11 cellular contexts compared by ENCODE assay signal in the genomic region with DNA sequence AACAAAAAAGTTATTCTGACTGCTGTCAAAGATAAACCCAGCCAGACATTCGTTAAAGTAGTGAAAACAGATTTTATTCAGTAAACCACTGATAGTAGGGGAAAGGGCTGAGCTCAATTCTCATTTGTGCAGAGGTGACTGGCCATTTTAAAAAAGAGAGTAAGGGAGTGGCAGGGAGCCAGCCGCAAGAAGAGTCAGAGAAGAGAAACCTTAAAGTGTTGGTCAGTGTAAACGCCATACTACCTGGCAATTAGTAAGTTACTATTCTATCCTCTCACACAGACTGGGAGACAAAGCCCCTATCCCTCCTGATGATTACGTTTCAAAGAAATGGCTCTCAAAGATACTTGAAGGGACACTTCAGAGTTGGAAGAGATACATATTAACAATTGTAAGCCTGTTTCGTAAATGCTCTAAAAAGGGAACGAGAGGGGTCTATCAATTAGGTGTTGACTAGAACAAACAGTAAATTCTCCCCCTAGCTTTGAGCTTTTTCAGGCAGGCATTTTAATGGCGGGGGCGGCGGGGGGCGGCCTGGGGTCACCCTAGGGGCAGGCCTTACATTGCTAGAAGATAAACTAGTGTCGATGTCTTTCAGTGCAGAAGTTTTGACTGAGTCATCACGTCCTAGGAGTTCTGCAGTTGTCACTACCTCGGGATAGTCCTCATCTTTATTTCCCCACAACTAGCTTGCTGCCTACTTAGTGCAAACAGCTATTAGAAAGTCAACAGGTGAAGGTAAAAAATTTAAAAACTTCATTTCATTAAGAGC. TPM values are rescaled to one million over a fixed set of nuclear protein-coding genes. Genes with fewer than 3 reads are reported as not detected.
DNase-seq lines count a peak whose midpoint lies in the region; ATAC-seq and TF ChIP-seq lines count a peak whose summit lies in the region.
"Had no signal": no experiment of that assay in that cellular context is flagged by ENCODE, and none has a peak within 500 bp of the region (broad histone marks: within the 10 kb centered on the region; RNA-seq: fewer than 3 reads in every experiment).

No MANE protein-coding gene starts in this region.

- H3K27ac ChIP-seq in left ventricle myocardium inferior (replicated peaks), result peak overlapping the region; percentile 99
- H3K27ac ChIP-seq in hepatocyte, result peak overlapping the region; percentile 90
- no peak overlapping the region for H3K27ac ChIP-seq in upper lobe of right lung

- H3K9me3 Mint-ChIP-seq in activated B cell treated with CpG ODN at 0.5 μM for 24 hours, result no peaks in the 10 kb centered on the region

- DNase-seq in left ventricle myocardium inferior (no peak), cardiac septum (ENCODE audit: low spot score) (no peak), activated B cell treated with CpG ODN at 0.5 μM for 24 hours (no peak), hepatocyte (ENCODE audit: low spot score) (peak; percentile 13), upper lobe of right lung (no peak)
- DNase-seq: body of pancreas, GDM1, NCI-H345 had no signal

- no peak overlapping the region for H3K27ac Mint-ChIP-seq in activated B cell treated with CpG ODN at 0.5 μM for 24 hours

- H3K36me3 Mint-ChIP-seq in activated B cell treated with CpG ODN at 0.5 μM for 24 hours (ENCODE audit: low read depth), result peaks cover 25% of the 10 kb centered on the region

- intact Hi-C loops in left ventricle myocardium inferior (cut with micrococcal nuclease) (no loop called here), cardiac septum (cut with DNase I) (loop anchor here (5.0 kb wide), 1 partner anchor 115 kb away; a partner anchor contains a TSS), activated B cell treated with CpG ODN at 0.5 μM for 24 hours (cut with micrococcal nuclease) (loop anchor here (5.0 kb wide), 1 partner anchor 1795 kb away; a partner anchor contains a TSS), upper lobe of right lung (cut with DNase I) (no loop called here)

- peaks cover 12% of the 10 kb centered on the region for H4K20me1 ChIP-seq in hepatocyte (ENCODE audit: insufficient read depth, poor library complexity, severe bottlenecking)

- no peaks in the 10 kb centered on the region for H3K27me3 Mint-ChIP-seq in activated B cell treated with CpG ODN at 0.5 μM for 24 hours

- H3K36me3 ChIP-seq in left ventricle myocardium inferior (peaks cover 15% of the 10 kb centered on the region), hepatocyte (replicated peaks; ENCODE audit: insufficient read depth, low read depth) (no peaks in the 10 kb centered on the region), upper lobe of right lung (peaks cover 4% of the 10 kb centered on the region)

- no peaks in the 10 kb centered on the region for H3K9me2 ChIP-seq in hepatocyte (replicated peaks; ENCODE audit: insufficient read depth)

- CTCF ChIA-PET in activated B cell treated with CpG ODN at 0.5 μM for 24 hours (lab: Charles Lee), result no interaction called here

- no peak for TF ChIP-seq CTCF in left ventricle myocardium inferior (IDR thresholded peaks at IDR 0.05; ENCODE audit: borderline replicate concordance)
- TF ChIP-seq CTCF in activated B cell treated with CpG ODN at 0.5 μM for 24 hours (IDR thresholded peaks at IDR 0.05), result no peak
- no peak for TF ChIP-seq CTCF in hepatocyte (IDR thresholded peaks at IDR 0.05; ENCODE audit: poor library complexity)
- TF ChIP-seq CTCF in upper lobe of right lung (IDR thresholded peaks at IDR 0.05), result no peak

- ATAC-seq in activated B cell treated with CpG ODN at 0.5 μM for 24 hours (ENCODE audit: low read depth), result no peak
- ATAC-seq in upper lobe of right lung, result no peak
- ATAC-seq in GM21529 (IDR thresholded peaks at IDR 0.05; ENCODE audit: unreplicated experiment), result no peak
- ATAC-seq in GM21576 (IDR thresholded peaks at IDR 0.05; ENCODE audit: unreplicated experiment), result no peak
- ATAC-seq in GM21367 (IDR thresholded peaks at IDR 0.05; ENCODE audit: unreplicated experiment), result no peak
- ATAC-seq: body of pancreas had no signal

- POLR2A ChIA-PET in activated B cell treated with CpG ODN at 0.5 μM for 24 hours (lab: Charles Lee), result no interaction called here

- peak overlapping the region; percentile 90 for H3K4me2 ChIP-seq in hepatocyte

- H3K4me3 Mint-ChIP-seq in activated B cell treated with CpG ODN at 0.5 μM for 24 hours, result peak overlapping the region; percentile 99

- peaks cover 45% of the 10 kb centered on the region for H3K4me1 Mint-ChIP-seq in activated B cell treated with CpG ODN at 0.5 μM for 24 hours

- 55% methylated on average over 13 of the region's 13 CpGs for WGBS in hepatocyte (ENCODE audit: low lambda C conversion rate, missing lambda C conversion rate)

- peaks cover 80% of the 10 kb centered on the region for H3K4me1 ChIP-seq in left ventricle myocardium inferior
- H3K4me1 ChIP-seq in hepatocyte (ENCODE audit: insufficient read depth), result peaks cover 30% of the 10 kb centered on the region
- H3K4me1 ChIP-seq in upper lobe of right lung, result peaks cover 41% of the 10 kb centered on the region

- no peak overlapping the region for H2AFZ ChIP-seq in hepatocyte

- no peaks in the 10 kb centered on the region for H3K9me3 ChIP-seq in left ventricle myocardium inferior (replicated peaks)
- no peaks in the 10 kb centered on the region for H3K9me3 ChIP-seq in hepatocyte (ENCODE audit: low read depth)
- H3K9me3 ChIP-seq in upper lobe of right lung, result no peaks in the 10 kb centered on the region
- H3K9me3 ChIP-seq: body of pancreas had no signal

- peak overlapping the region; percentile 87 for H3K4me3 ChIP-seq in left ventricle myocardium inferior
- H3K4me3 ChIP-seq in hepatocyte, result peak overlapping the region; percentile 40
- peak overlapping the region; percentile 86 for H3K4me3 ChIP-seq in upper lobe of right lung

- peaks cover 86% of the 10 kb centered on the region for H3K79me2 ChIP-seq in hepatocyte

- H3K27me3 ChIP-seq in left ventricle myocardium inferior (ENCODE audit: low read depth) (no peaks in the 10 kb centered on the region), hepatocyte (no peaks in the 10 kb centered on the region), upper lobe of right lung (no peaks in the 10 kb centered on the region)
- H3K27me3 ChIP-seq: body of pancreas had no signal

RNA-seq across cellular contexts. Expression of a gene that starts 1.8 kb away (rescaled TPM):
- 185 TPM for total RNA-seq in left ventricle myocardium inferior
- 178 TPM for total RNA-seq in cardiac septum
- total RNA-seq in activated B cell treated with CpG ODN at 0.5 μM for 24 hours, result 27.8 and 29.4 TPM in 2 replicates
- total RNA-seq in hepatocyte, result 86.7 and 95.5 TPM in 2 replicates
- 132 and 145 TPM in 2 replicates for polyA plus RNA-seq in hepatocyte
- 67.8 TPM for total RNA-seq in upper lobe of right lung

RNA-seq across cellular contexts. Expression of a gene that starts 2.4 kb away (rescaled TPM):
- total RNA-seq in left ventricle myocardium inferior (92.7 TPM), cardiac septum (89.8 TPM), activated B cell treated with CpG ODN at 0.5 μM for 24 hours (84.4 and 96.7 TPM in 2 replicates), hepatocyte (106 and 108 TPM in 2 replicates), upper lobe of right lung (80.1 TPM)
- polyA plus RNA-seq in hepatocyte, result 109 and 123 TPM in 2 replicates

RNA-seq across cellular contexts. Expression of a gene that starts 54.2 kb away (rescaled TPM):
- total RNA-seq in left ventricle myocardium inferior (not detected), cardiac septum (0.40 TPM), activated B cell treated with CpG ODN at 0.5 μM for 24 hours (not detected in 2 replicates), hepatocyte (4.8 and 5.1 TPM in 2 replicates), upper lobe of right lung (2.5 TPM)
- polyA plus RNA-seq in hepatocyte, result 14.6 and 16.5 TPM in 2 replicates

Comparison
In these comparisons a context has a peak if more than half of its experiments do, and no peak if none do; other contexts are left out.
1. intact Hi-C loops: an anchor here in cardiac septum (5.0 kb wide) and activated B cell treated with CpG ODN at 0.5 μM for 24 hours (5.0 kb wide); none called in left ventricle myocardium inferior and upper lobe of right lung.